ENCODE assay signal across 15 cellular contexts in genomic region chr3:17770682-17771081, GRCh38. TPM values are rescaled to one million over a fixed set of nuclear protein-coding genes. Genes with fewer than 3 reads are reported as not detected.
DNase-seq lines count a peak whose midpoint lies in the region; ATAC-seq and TF ChIP-seq lines count a peak whose summit lies in the region.
"Had no signal": no experiment of that assay in that cellular context is flagged by ENCODE, and none has a peak within 500 bp of the region (broad histone marks: within the 10 kb centered on the region; RNA-seq: fewer than 3 reads in every experiment).

No MANE protein-coding gene starts in this region.

- H3K4me2 ChIP-seq in PC-3 (ENCODE audit: low read length): no peak overlapping the region

- H3K9ac ChIP-seq in PC-3 (ENCODE audit: low read length): no peak overlapping the region

- H3K36me3 ChIP-seq in ACC112 (ENCODE audit: insufficient read depth, low read length): no peaks in the 10 kb centered on the region
- H3K36me3 ChIP-seq in PC-3 (ENCODE audit: low read depth, low read length): no peaks in the 10 kb centered on the region
- H3K36me3 ChIP-seq: BE2C had no signal

- H4K20me1 ChIP-seq in PC-3 (ENCODE audit: low read length): no peaks in the 10 kb centered on the region

- DNase-seq in PC-3: no peak
- peak; percentile 34 for DNase-seq in fibroblast of gingiva (ENCODE audit: low read depth)
- DNase-seq in superior temporal gyrus (ENCODE audit: extremely low spot score): peak; percentile 3
- DNase-seq in NCI-H1417 treated with DMSO at 0.1 percent for 48 hours (lab: John Stamatoyannopoulos, UW): no peak
- DNase-seq in C1 segment of cervical spinal cord (lab: John Stamatoyannopoulos, UW): no peak
- DNase-seq: BE2C; CD8-positive, alpha-beta T cell; COR-L47; DMS153; DMS79 treated with DMSO at 0.1 percent for 48 hours; EL; GOT3; H9 had no signal

- intact Hi-C loops in PC-3 (cut with micrococcal nuclease): no loop called here

- H3K4me3 ChIP-seq in ACC112 (ENCODE audit: low read depth, low read length): no peak overlapping the region
- no peak overlapping the region for H3K4me3 ChIP-seq in PC-3 (ENCODE audit: low read length)

- no peak overlapping the region for H3K27ac ChIP-seq in ACC112 (ENCODE audit: low read depth, low read length)
- H3K27ac ChIP-seq in PC-3 (ENCODE audit: low read length): no peak overlapping the region

- peaks cover 7% of the 10 kb centered on the region for H3K4me1 ChIP-seq in ACC112 (ENCODE audit: control insufficient read depth, insufficient read depth, low read length, unreplicated experiment)
- no peaks in the 10 kb centered on the region for H3K4me1 ChIP-seq in PC-3 (ENCODE audit: insufficient read depth, low read length)
- H3K4me1 ChIP-seq: BE2C had no signal

- no peak for ATAC-seq in PC-3
- ATAC-seq in HG02870 (IDR thresholded peaks at IDR 0.05; ENCODE audit: unreplicated experiment): no peak
- ATAC-seq: CD8-positive, alpha-beta T cell had no signal

- CTCF ChIA-PET in PC-3 (lab: Charles Lee): no interaction called here

- POLR2A ChIA-PET in PC-3 (lab: Charles Lee; ENCODE audit: unreplicated experiment): no interaction called here

- TF ChIP-seq CTCF in PC-3 (conservative IDR thresholded peaks at IDR 0.05; ENCODE audit: low read depth, low read length): no peak

- H3K9me2 ChIP-seq in PC-3 (replicated peaks; ENCODE audit: low read length): no peaks in the 10 kb centered on the region

- no peaks in the 10 kb centered on the region for H3K9me3 ChIP-seq in PC-3 (ENCODE audit: low read length)
- H3K9me3 ChIP-seq: BE2C had no signal

- H3K79me2 ChIP-seq in ACC112 (ENCODE audit: control insufficient read depth, insufficient read depth, low read length, unreplicated experiment) (no peaks in the 10 kb centered on the region), PC-3 (ENCODE audit: low read length) (no peaks in the 10 kb centered on the region)

- H2AFZ ChIP-seq in ACC112 (ENCODE audit: low read length, unreplicated experiment) (peak overlapping the region; percentile 56), PC-3 (ENCODE audit: low read length) (peak overlapping the region; percentile 58; the same call in 1 of the 2 replicates)

- no peaks in the 10 kb centered on the region for H3K27me3 ChIP-seq in ACC112 (ENCODE audit: insufficient read depth, low read length)
- no peaks in the 10 kb centered on the region for H3K27me3 ChIP-seq in PC-3 (ENCODE audit: low read length)
- H3K27me3 ChIP-seq: BE2C had no signal

- H3F3A ChIP-seq in PC-3 (ENCODE audit: low read length, unreplicated experiment): no peaks in the 10 kb centered on the region

- no TSS peak for BruUV-seq in PC-3 (replicated peaks; lab: Mats Ljungman, UMichigan)

RNA-seq across cellular contexts. Expression of gene TBC1D5, which starts 28.3 kb away (rescaled TPM):
- total RNA-seq in PC-3 (2014; rRNA removed): 54.4 and 54.5 TPM in 2 replicates

Comparison
In these comparisons a context has a peak if more than half of its experiments do, and no peak if none do; other contexts are left out.
1. DNase-seq: peak in fibroblast of gingiva (single experiment) and superior temporal gyrus (single experiment); none in PC-3 (single experiment), NCI-H1417 treated with DMSO at 0.1 percent for 48 hours (single experiment) and C1 segment of cervical spinal cord (0 of 14).